Comparison of ENCODE assay signal across 27 cellular contexts in genomic region chr11:57370251-57370650, GRCh38. TPM values are rescaled to one million over a fixed set of nuclear protein-coding genes. Genes with fewer than 3 reads are reported as not detected.
DNase-seq lines count a peak whose midpoint lies in the region; ATAC-seq and TF ChIP-seq lines count a peak whose summit lies in the region.
"Had no signal": no experiment of that assay in that cellular context is flagged by ENCODE, and none has a peak within 500 bp of the region (broad histone marks: within the 10 kb centered on the region; RNA-seq: fewer than 3 reads in every experiment).

No MANE protein-coding gene starts in this region.

- H3K27ac ChIP-seq in heart right ventricle = no peak overlapping the region
- H3K27ac ChIP-seq: esophagus squamous epithelium, HL-60, ovary, right atrium auricular region had no signal

- H3K4me1 ChIP-seq in adipocyte (ENCODE audit: control insufficient read depth, insufficient read depth, low read length) (no peaks in the 10 kb centered on the region), heart right ventricle (peaks cover 0 to 43% (median 17%) of the 10 kb centered on the region in 9 donors)
- H3K4me1 ChIP-seq: BE2C, esophagus squamous epithelium had no signal

- ATAC-seq in heart right ventricle (no peak), HG02759 (IDR thresholded peaks at IDR 0.05; ENCODE audit: unreplicated experiment) (no peak)
- ATAC-seq: left colon; naive thymus-derived CD4-positive, alpha-beta T cell had no signal

- intact Hi-C loops in heart right ventricle (cut with DNase I) = no loop called here

- 83 to 84% methylated on average over 7 of the region's 7 CpGs for WGBS in heart right ventricle, 2 donors

- POLR2A ChIA-PET in BJ (lab: Charles Lee) = no interaction called here

- DNase-seq in BJ (ENCODE audit: low read depth) (peak; percentile 32), MG63 (peak; percentile 60), adipocyte (ENCODE audit: low read depth) (peak; percentile 31), foreskin fibroblast (peak; percentile 29 to 71), heart right ventricle (no peak), NCI-H187 (lab: John Stamatoyannopoulos, UW) (no peak), nucleus accumbens (lab: John Stamatoyannopoulos, UW) (no peak)
- DNase-seq: activated CD4-positive, alpha-beta T cell treated with anti-CD3 and anti-CD28 coated beads for 4 hours; activated naive CD4-positive, alpha-beta T cell treated with Interleukin-2 at 50 U/mL for 16 hours; activated T-cell treated with anti-CD3 and anti-CD28 coated beads, Interleukin-2, amount 50 U/mL, for 48 hours; BE2C; esophagus squamous epithelium; glutamatergic neuron; left colon; mesenchymal stem cell; MM.1S; naive thymus-derived CD4-positive, alpha-beta T cell; NCI-H1436; NCI-H2171; ovary; Right ventricle myocardium superior; SW 1271 had no signal

- H3K36me3 ChIP-seq in BJ (ENCODE audit: control insufficient read depth, insufficient read depth, low read length) = no peaks in the 10 kb centered on the region
- H3K36me3 ChIP-seq in MG63 = no peaks in the 10 kb centered on the region
- H3K36me3 ChIP-seq in adipocyte (ENCODE audit: control insufficient read depth, insufficient read depth, low read length, severe bottlenecking) = no peaks in the 10 kb centered on the region
- H3K36me3 ChIP-seq in heart right ventricle = no peaks in the 10 kb centered on the region
- H3K36me3 ChIP-seq: BE2C, esophagus squamous epithelium, ovary, right atrium auricular region had no signal

- CTCF ChIA-PET in BJ (lab: Yijun Ruan, JAX) = interaction anchor here (1.0 to 2.0 kb wide), 3 partner anchors 9 to 21 kb away, joined by 3 to 7 read pairs (median 3); no protein-coding TSS in a partner anchor

- TF ChIP-seq CTCF in BJ (IDR thresholded peaks at IDR 0.05; ENCODE audit: insufficient read depth, low read depth, low read length) (no peak), foreskin fibroblast (IDR thresholded peaks at IDR 0.05; ENCODE audit: low read depth, low read length) (no peak), heart right ventricle (IDR thresholded peaks at IDR 0.05) (no peak)

- H3K9me3 ChIP-seq in MG63 = no peaks in the 10 kb centered on the region
- no peaks in the 10 kb centered on the region for H3K9me3 ChIP-seq in adipocyte (ENCODE audit: control insufficient read depth, low read length)
- no peaks in the 10 kb centered on the region for H3K9me3 ChIP-seq in heart right ventricle
- H3K9me3 ChIP-seq: BE2C, esophagus squamous epithelium, ovary, right atrium auricular region had no signal

- H3K4me3 ChIP-seq in BJ (ENCODE audit: low read depth, low read length) = no peak overlapping the region
- no peak overlapping the region for H3K4me3 ChIP-seq in MG63
- H3K4me3 ChIP-seq in adipocyte (ENCODE audit: low read length) = no peak overlapping the region
- no peak overlapping the region for H3K4me3 ChIP-seq in foreskin fibroblast (ENCODE audit: low read depth in 1 of 2, low read length in 2 of 2)
- H3K4me3 ChIP-seq in heart right ventricle = no peak overlapping the region
- H3K4me3 ChIP-seq: esophagus squamous epithelium, ovary, right atrium auricular region had no signal

- no peaks in the 10 kb centered on the region for H3K27me3 ChIP-seq in BJ (ENCODE audit: control insufficient read depth, insufficient read depth, low read length)
- H3K27me3 ChIP-seq in MG63 = no peaks in the 10 kb centered on the region
- H3K27me3 ChIP-seq in adipocyte (replicated peaks; ENCODE audit: control insufficient read depth, insufficient read depth, low read length) = peaks cover 4% of the 10 kb centered on the region
- H3K27me3 ChIP-seq in heart right ventricle = no peaks in the 10 kb centered on the region
- H3K27me3 ChIP-seq: BE2C, ovary, right atrium auricular region had no signal

- no peak overlapping the region for H3K9ac ChIP-seq in adipocyte (ENCODE audit: low read length)

RNA-seq across cellular contexts. Expression of gene PRG3, which starts 10.7 kb away (rescaled TPM):
- not detected in 2 replicates for polyA plus RNA-seq in BJ (2011; rRNA removed)
- not detected in 2 replicates for polyA minus RNA-seq in BJ (2011; rRNA and poly(A)+ RNA removed)
- not detected in 2 replicates for total RNA-seq in MG63 (2014; rRNA removed; shearing (Covaris generic); ENCODE audit: low replicate concordance)
- total RNA-seq in heart right ventricle = not detected
- not detected for polyA plus RNA-seq in heart right ventricle
- total RNA-seq: esophagus squamous epithelium; H1; left colon; naive thymus-derived CD4-positive, alpha-beta T cell; ovary; right atrium auricular region; Right ventricle myocardium superior; urinary bladder had no signal
- polyA plus RNA-seq: H1; naive thymus-derived CD4-positive, alpha-beta T cell; ovary; urinary bladder had no signal

RNA-seq across cellular contexts. Expression of gene PRG2, which starts 20.2 kb away (rescaled TPM):
- polyA plus RNA-seq in BJ (2011; rRNA removed) (not detected in 2 replicates), heart right ventricle (not detected)
- polyA minus RNA-seq in BJ (2011; rRNA and poly(A)+ RNA removed) = not detected in 2 replicates
- total RNA-seq in MG63 (2014; rRNA removed; shearing (Covaris generic); ENCODE audit: low replicate concordance) = 1.0 TPM in 1 of 2 replicates, not detected in the other
- under 1 TPM in 1 of 10 donors, not detected in 9; 0.49 TPM for total RNA-seq in heart right ventricle
- total RNA-seq: esophagus squamous epithelium, H1, ovary, right atrium auricular region, Right ventricle myocardium superior had no signal
- polyA plus RNA-seq: naive thymus-derived CD4-positive, alpha-beta T cell; urinary bladder had no signal

RNA-seq across cellular contexts. Expression of gene P2RX3, which starts 32.1 kb away (rescaled TPM):
- not detected in 2 replicates for polyA plus RNA-seq in BJ (2011; rRNA removed)
- not detected in 2 replicates for polyA minus RNA-seq in BJ (2011; rRNA and poly(A)+ RNA removed)
- not detected in 2 replicates for total RNA-seq in MG63 (2014; rRNA removed; shearing (Covaris generic); ENCODE audit: low replicate concordance)
- total RNA-seq in heart right ventricle = 1 to 10 TPM in 7 of 10 donors, under 1 TPM in 3; 0.32 to 5.1 (median 1.5) TPM
- under 1 TPM; 0.42 to 0.66 TPM for polyA plus RNA-seq in heart right ventricle
- total RNA-seq: esophagus squamous epithelium; left colon; naive thymus-derived CD4-positive, alpha-beta T cell had no signal
- polyA plus RNA-seq: naive thymus-derived CD4-positive, alpha-beta T cell had no signal

RNA-seq across cellular contexts. Expression of gene SSRP1, which starts 34.6 kb away (rescaled TPM):
- polyA plus RNA-seq in BJ (2011; rRNA removed) (100 and 102 TPM in 2 replicates), heart right ventricle (10 to 100 TPM; 22.6 to 73.2 TPM)
- 83.1 and 90.6 TPM in 2 replicates for polyA minus RNA-seq in BJ (2011; rRNA and poly(A)+ RNA removed)
- total RNA-seq in MG63 (2014; rRNA removed; shearing (Covaris generic); ENCODE audit: low replicate concordance) = 126 and 171 TPM in 2 replicates
- total RNA-seq in heart right ventricle = 10 to 100 TPM; 30.5 to 44.9 (median 35.4) TPM

RNA-seq across cellular contexts. Expression of gene TNKS1BP1, which starts 45.5 kb away (rescaled TPM):
- polyA plus RNA-seq in BJ (2011; rRNA removed) = 51.1 and 73.7 TPM in 2 replicates
- 60.0 and 61.6 TPM in 2 replicates for polyA minus RNA-seq in BJ (2011; rRNA and poly(A)+ RNA removed)
- total RNA-seq in MG63 (2014; rRNA removed; shearing (Covaris generic); ENCODE audit: low replicate concordance) = 39.4 and 86.8 TPM in 2 replicates
- total RNA-seq in heart right ventricle = 10 to 100 TPM; 19.9 to 53.8 (median 34.3) TPM
- 100 to 1,000 TPM in 1 of 2 donors, 10 to 100 TPM in 1; 39.6 to 118 TPM for polyA plus RNA-seq in heart right ventricle

Comparison
In these comparisons a context has a peak if more than half of its experiments do, and no peak if none do; other contexts are left out.
1. DNase-seq: peak in BJ (single experiment), MG63 (single experiment), adipocyte (single experiment) and foreskin fibroblast (2 of 2); none in heart right ventricle (0 of 2), NCI-H187 (0 of 2) and nucleus accumbens (0 of 56).